In genomic region chr9:91889161-91889560, GRCh38 we compare ENCODE assay signal across 1 cellular context.
TF ChIP-seq lines count a peak whose summit lies in the region.

No MANE protein-coding gene starts in this region.

TF ChIP-seq in A549, 52 proteins besides CTCF, POLR2A, EP300 and RAD21 (continued from another document):
- no peak for TF ChIP-seq ELK1 (IDR thresholded peaks at IDR 0.05; ENCODE audit: low read depth, low read length)
